Comparison of ENCODE assay signal across 10 cellular contexts in the genomic region with DNA sequence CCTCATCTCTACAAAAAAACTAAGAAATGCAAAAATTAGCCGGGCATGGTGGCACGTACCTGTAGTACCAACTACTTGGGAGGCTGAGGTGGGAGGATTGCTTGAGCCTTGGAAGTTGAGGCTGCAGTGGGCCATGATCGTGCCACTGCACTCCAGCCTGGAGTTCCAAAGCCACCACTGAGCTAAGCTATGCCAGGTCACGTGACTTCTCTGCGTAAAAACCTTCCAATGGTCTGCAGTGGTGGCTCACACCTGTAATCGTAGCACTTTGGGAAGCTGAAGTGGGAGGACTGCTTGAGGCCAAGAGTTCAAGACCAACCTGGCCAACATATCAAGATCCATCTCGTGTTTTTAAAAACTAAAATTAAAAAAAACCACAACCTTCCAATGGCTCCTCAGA. TPM values are rescaled to one million over a fixed set of nuclear protein-coding genes. Genes with fewer than 3 reads are reported as not detected.
DNase-seq lines count a peak whose midpoint lies in the region; ATAC-seq, FAIRE-seq and TF ChIP-seq lines count a peak whose summit lies in the region.
"Had no signal": no experiment of that assay in that cellular context is flagged by ENCODE, and none has a peak within 500 bp of the region (broad histone marks: within the 10 kb centered on the region; RNA-seq: fewer than 3 reads in every experiment).

No MANE protein-coding gene starts in this region.

- peaks cover 25% of the 10 kb centered on the region for H3K36me3 Mint-ChIP-seq in Calu3 (ENCODE audit: insufficient read depth, unreplicated experiment)
- peaks cover 11% of the 10 kb centered on the region for H3K36me3 Mint-ChIP-seq in nephron progenitor cell (ENCODE audit: low read depth)

- TF ChIP-seq CTCF in Calu3 (IDR thresholded peaks at IDR 0.05; ENCODE audit: unreplicated experiment) (no peak), GM12878 (IDR thresholded peaks at IDR 0.05 in 2 of 3, conservative IDR thresholded peaks at IDR 0.05 in 1 of 3; ENCODE audit: control insufficient read depth in 2 of 3, extremely low read depth in 1 of 3, insufficient read depth in 1 of 3, low read depth in 3 of 3, low read length in 3 of 3) (no peak), nephron progenitor cell (IDR thresholded peaks at IDR 0.05) (no peak), thyroid gland (IDR thresholded peaks at IDR 0.05) (no peak), GM13977 (IDR thresholded peaks at IDR 0.05; ENCODE audit: extremely low read depth, insufficient read depth, missing control alignments) (no peak)

- FAIRE-seq in GM12878 (lab: Jason Lieb, UNC) = no peak

- CTCF ChIA-PET in Calu3 (lab: Charles Lee) = no interaction called here
- CTCF ChIA-PET in GM12878 (lab: Yijun Ruan, JAX) = interaction anchor here (1.0 to 10.8 kb wide), 5 partner anchors 29 to 581 kb away, joined by 3 to 244 read pairs (median 3); no protein-coding TSS in a partner anchor

- POLR2A ChIA-PET in GM12878 (lab: Charles Lee) = interaction anchor here (0.6 to 1.9 kb wide), 5 partner anchors 9 to 154 kb away, joined by 3 to 4 read pairs (median 4); no protein-coding TSS in a partner anchor

- H2AFZ ChIP-seq in GM12878 (ENCODE audit: control insufficient read depth, low read depth, low read length) = no peak overlapping the region

- H3K4me2 ChIP-seq in GM12878 (ENCODE audit: control insufficient read depth, insufficient read depth) = peak overlapping the region; percentile 98

- in situ Hi-C loops in GM12878 (cut with MboI) = loop anchor here (5.0 kb wide), 2 partner anchors 151 to 521 kb away; no protein-coding TSS in a partner anchor
- in situ Hi-C loops in GM13977 (cut with MboI; ENCODE audit: low pct_unique_long_range_greater_than_20kb, low sequenced_read_pairs, unreplicated experiment) = loop anchor here (10.0 kb wide), 2 partner anchors 121 to 149 kb away; no protein-coding TSS in a partner anchor

- H3K4me1 ChIP-seq in HUES64 (ENCODE audit: insufficient read depth, low read length) = peaks cover 7% of the 10 kb centered on the region; the same call in 1 of the 2 replicates
- H3K4me1 ChIP-seq in GM12878 (ENCODE audit: control insufficient read depth, insufficient read depth, low read length) = peaks cover 15% of the 10 kb centered on the region
- H3K4me1 ChIP-seq in thyroid gland = peaks cover 9 to 14% of the 10 kb centered on the region in 2 donors

- H3K27ac Mint-ChIP-seq in Calu3 (ENCODE audit: unreplicated experiment) (peak overlapping the region; percentile 91), nephron progenitor cell (no peak overlapping the region)

- no peak for TF ChIP-seq RAD21 in GM12878 (IDR thresholded peaks at IDR 0.05; ENCODE audit: insufficient read depth, low read depth, low read length)

- H3K9me3 Mint-ChIP-seq in Calu3 (ENCODE audit: low read depth, unreplicated experiment) = no peaks in the 10 kb centered on the region
- H3K9me3 Mint-ChIP-seq in nephron progenitor cell = no peaks in the 10 kb centered on the region

- SMC1A ChIA-PET in GM12878 (lab: Charles Lee; ENCODE audit: uncharacterized antibody, unreplicated experiment) = interaction anchor here (1.0 to 2.7 kb wide), 7 partner anchors 8 to 154 kb away, joined by 3 to 14 read pairs (median 5); no protein-coding TSS in a partner anchor

- H3K79me2 ChIP-seq in GM12878 (ENCODE audit: control insufficient read depth, insufficient read depth, low read length) = peaks cover 30% of the 10 kb centered on the region

- H3K36me3 ChIP-seq in HUES64 (ENCODE audit: insufficient read depth, low read length) (no peaks in the 10 kb centered on the region), GM12878 (ENCODE audit: control insufficient read depth in 2 of 2, insufficient read depth in 2 of 2, low read length in 1 of 2) (no peaks in the 10 kb centered on the region), thyroid gland (no peaks in the 10 kb centered on the region)
- H3K36me3 ChIP-seq: ovary had no signal

- H3K4me3 Mint-ChIP-seq in Calu3 (ENCODE audit: low read depth, unreplicated experiment) (peak overlapping the region; percentile 79), nephron progenitor cell (peak overlapping the region; percentile 99)

- intact Hi-C loops in Calu3 (cut with micrococcal nuclease; ENCODE audit: unreplicated experiment) (loop anchor here (10.0 kb wide), 1 partner anchor 149 kb away; no protein-coding TSS in a partner anchor), GM12878 (cut with micrococcal nuclease; ENCODE audit: unreplicated experiment) (no loop called here), thyroid gland (cut with DNase I) (no loop called here)

- no peak for TF ChIP-seq EP300 in GM12878 (IDR thresholded peaks at IDR 0.05; ENCODE audit: borderline replicate concordance in 1 of 2, control insufficient read depth in 1 of 2, low read depth in 2 of 2, low read length in 2 of 2)

- RAD21 ChIA-PET in GM12878 (lab: Charles Lee; ENCODE audit: unreplicated experiment) = interaction anchor here (1.1 kb wide), 1 partner anchor 30 kb away, joined by 4 read pairs; no protein-coding TSS in a partner anchor

- H3K27me3 Mint-ChIP-seq in Calu3 (ENCODE audit: unreplicated experiment) = no peaks in the 10 kb centered on the region
- peaks cover 18% of the 10 kb centered on the region for H3K27me3 Mint-ChIP-seq in nephron progenitor cell (ENCODE audit: low read depth, poor library complexity)

- DNase-seq in Calu3 (no peak), GM12878 (ENCODE audit: low read depth, low spot score) (no peak), nephron progenitor cell (no peak), globus pallidus (ENCODE audit: low spot score) (no peak), thyroid gland (no peak), GM13977 (ENCODE audit: low spot score) (no peak)
- DNase-seq: activated CD8-positive, alpha-beta memory T cell treated with anti-CD3 and anti-CD28 coated beads, Interleukin-2, amount 50 U/mL, for 48 hours; ovary had no signal

- H3K4me3 ChIP-seq in HUES64 (ENCODE audit: low read length) (peak overlapping the region; percentile 77; the same call in 1 of the 2 replicates), GM12878 (peak overlapping the region; percentile 92), thyroid gland (replicated peaks in 1 of 3) (no peak overlapping the region)

- TF ChIP-seq POLR2A in GM12878 (IDR thresholded peaks at IDR 0.05; ENCODE audit: low read depth, low read length) (no peak), thyroid gland (IDR thresholded peaks at IDR 0.05) (no peak)

- peaks cover 8% of the 10 kb centered on the region for H3K4me1 Mint-ChIP-seq in Calu3 (ENCODE audit: low read depth, unreplicated experiment)
- peaks cover 19% of the 10 kb centered on the region for H3K4me1 Mint-ChIP-seq in nephron progenitor cell

- no peaks in the 10 kb centered on the region for H4K20me1 ChIP-seq in GM12878 (ENCODE audit: control insufficient read depth, insufficient read depth)

- no peak overlapping the region for H3K9ac ChIP-seq in HUES64 (ENCODE audit: low read depth, low read length)
- peak overlapping the region; percentile 9; the same call in 1 of the 2 replicates for H3K9ac ChIP-seq in GM12878 (ENCODE audit: control insufficient read depth, insufficient read depth, low read length)

- 96% methylated on average over 7 of the region's 7 CpGs for WGBS in HUES64
- whole genome bisulfite sequencing in GM12878 (ENCODE audit: insufficient coverage, insufficient replicate concordance, low lambda C conversion rate, missing lambda C conversion rate) = 92% methylated on average over 7 of the region's 7 CpGs
- WGBS in thyroid gland, 2 donors = 95 to 97% methylated on average over 7 of the region's 7 CpGs

- ATAC-seq in GM12878 (no peak), GM18870 (IDR thresholded peaks at IDR 0.05; ENCODE audit: unreplicated experiment) (no peak)

- H3K27ac ChIP-seq in HUES64 (ENCODE audit: low read depth, low read length) (no peak overlapping the region), GM12878 (ENCODE audit: control insufficient read depth, insufficient read depth) (no peak overlapping the region), thyroid gland (no peak overlapping the region)
- H3K27ac ChIP-seq: ovary had no signal

- H3K9me3 ChIP-seq in HUES64 (ENCODE audit: insufficient read depth, low read depth, low read length) (no peaks in the 10 kb centered on the region), GM12878 (replicated peaks; ENCODE audit: control insufficient read depth, insufficient read depth, low read length) (no peaks in the 10 kb centered on the region), thyroid gland (no peaks in the 10 kb centered on the region)
- H3K9me3 ChIP-seq: ovary had no signal

- H3K27me3 ChIP-seq in HUES64 (ENCODE audit: insufficient read depth, low read length) = no peaks in the 10 kb centered on the region
- no peaks in the 10 kb centered on the region for H3K27me3 ChIP-seq in GM12878 (replicated peaks in 1 of 2; ENCODE audit: control insufficient read depth in 2 of 2, insufficient read depth in 2 of 2, low read length in 1 of 2)
- no peaks in the 10 kb centered on the region for H3K27me3 ChIP-seq in thyroid gland
- H3K27me3 ChIP-seq: ovary had no signal

- BruUV-seq in Calu3 (replicated peaks; lab: Mats Ljungman, UMichigan) (no TSS peak), GM12878 (replicated peaks; lab: Mats Ljungman, UMichigan) (no TSS peak)

RNA-seq across cellular contexts. Expression of gene SF3B5, which starts 1.7 kb away (rescaled TPM):
- total RNA-seq in Calu3 (2022) (104 and 113 TPM in 2 replicates), GM12878 (2014; rRNA removed) (275 and 288 TPM in 2 replicates), GM12878 (2014; rRNA removed; fragmentation: Illumina TruSeq; extraction: Trizol) (208 and 220 TPM in 2 replicates), GM12878 (2021) (259 and 261 TPM in 2 replicates), thyroid gland (100 to 1,000 TPM in 2 of 4 donors, 10 to 100 TPM in 2; 63.1 to 205 (median 133) TPM)
- polyA plus RNA-seq in HUES64 (2013, experiment 1 of 2) = 170 TPM
- polyA plus RNA-seq in HUES64 (2013, experiment 2 of 2) = 180 TPM
- total RNA-seq in GM12878 (2013; cell fraction: nucleolus; rRNA removed) = 22.1 and 31.4 TPM in 2 replicates
- 210 TPM for polyA plus RNA-seq in GM12878 (2011; ENCODE audit: low read depth)
- polyA plus RNA-seq in GM12878 (2011; rRNA removed) (131 and 269 TPM in 2 replicates), GM12878 (2014; fragmentation: Illumina TruSeq; extraction: Trizol) (107 and 336 TPM in 2 replicates), GM12878 (2014; fragmentation: Nextera tagmentation; extraction: Ambion mirVana) (100 to 1,000 TPM; 700 to 864 TPM), GM12878 (2014; rRNA removed) (346 and 373 TPM in 2 replicates), GM12878 (2016; fragmentation: Nextera tagmentation; extraction: Ambion mirVana) (100 to 1,000 TPM; 423 to 467 TPM)
- 502 and 575 TPM in 2 replicates for polyA plus RNA-seq in GM12878 (2011; cell fraction: cytosol; rRNA removed)
- 221 and 222 TPM in 2 replicates for polyA plus RNA-seq in GM12878 (2011; cell fraction: nucleus; rRNA removed)
- polyA plus RNA-seq in GM12878 (2012) = 198 and 217 TPM in 2 replicates
- 145 and 211 TPM in 2 replicates for polyA minus RNA-seq in GM12878 (2011; rRNA and poly(A)+ RNA removed)
- 58.7 and 78.2 TPM in 2 replicates for polyA minus RNA-seq in GM12878 (2011; cell fraction: cytosol; rRNA and poly(A)+ RNA removed)
- 61.8 and 82.0 TPM in 2 replicates for polyA minus RNA-seq in GM12878 (2011; cell fraction: nucleus; rRNA and poly(A)+ RNA removed)

RNA-seq across cellular contexts. Expression of gene STX11, which starts 56.7 kb away (rescaled TPM):
- total RNA-seq in Calu3 (2022) = 0.24 TPM in 1 of 2 replicates, not detected in the other
- not detected for polyA plus RNA-seq in HUES64 (2013, experiment 1 of 2)
- polyA plus RNA-seq in HUES64 (2013, experiment 2 of 2) = not detected
- 23.8 and 25.7 TPM in 2 replicates for total RNA-seq in GM12878 (2013; cell fraction: nucleolus; rRNA removed)
- total RNA-seq in GM12878 (2014; rRNA removed) = 21.3 and 22.0 TPM in 2 replicates
- 9.2 and 10.1 TPM in 2 replicates for total RNA-seq in GM12878 (2014; rRNA removed; fragmentation: Illumina TruSeq; extraction: Trizol)
- total RNA-seq in GM12878 (2021) = 20.9 and 23.2 TPM in 2 replicates
- polyA plus RNA-seq in GM12878 (2011; ENCODE audit: low read depth) = 8.4 TPM
- polyA plus RNA-seq in GM12878 (2011; rRNA removed) = 34.2 and 35.3 TPM in 2 replicates
- polyA plus RNA-seq in GM12878 (2011; cell fraction: cytosol; rRNA removed) = 34.9 and 44.9 TPM in 2 replicates
- 25.4 and 30.4 TPM in 2 replicates for polyA plus RNA-seq in GM12878 (2011; cell fraction: nucleus; rRNA removed)
- 14.9 and 16.3 TPM in 2 replicates for polyA plus RNA-seq in GM12878 (2012)
- 9.9 and 11.0 TPM in 2 replicates for polyA plus RNA-seq in GM12878 (2014; fragmentation: Illumina TruSeq; extraction: Trizol)
- 1 to 10 TPM in 1 of 2 experiments, under 1 TPM in 1; 0.66 to 2.3 TPM for polyA plus RNA-seq in GM12878 (2014; fragmentation: Nextera tagmentation; extraction: Ambion mirVana)
- polyA plus RNA-seq in GM12878 (2014; rRNA removed) = 17.8 and 18.2 TPM in 2 replicates
- 10 to 100 TPM; 37.7 to 38.1 TPM for polyA plus RNA-seq in GM12878 (2016; fragmentation: Nextera tagmentation; extraction: Ambion mirVana)
- 34.6 and 59.5 TPM in 2 replicates for polyA minus RNA-seq in GM12878 (2011; rRNA and poly(A)+ RNA removed)
- polyA minus RNA-seq in GM12878 (2011; cell fraction: cytosol; rRNA and poly(A)+ RNA removed) = 21.9 and 22.6 TPM in 2 replicates
- polyA minus RNA-seq in GM12878 (2011; cell fraction: nucleus; rRNA and poly(A)+ RNA removed) = 13.5 and 24.3 TPM in 2 replicates
- 10 to 100 TPM; 23.9 to 61.1 (median 31.8) TPM for total RNA-seq in thyroid gland

Comparison
In these comparisons a context has a peak if more than half of its experiments do, and no peak if none do; other contexts are left out.
1. H3K4me3 ChIP-seq: peak in HUES64 (single experiment) and GM12878 (single experiment); none in thyroid gland (0 of 3).